8 cellular contexts compared by ENCODE assay signal in genomic region chr11:66868726-66869291, GRCh38. TPM values are rescaled to one million over a fixed set of nuclear protein-coding genes. Genes with fewer than 3 reads are reported as not detected.
DNase-seq lines count a peak whose midpoint lies in the region; ATAC-seq and TF ChIP-seq lines count a peak whose summit lies in the region.

No MANE protein-coding gene starts in this region.

- CTCF ChIA-PET in activated naive CD4-positive, alpha-beta T cell treated with anti-CD3 and anti-CD28 coated beads, Interleukin-2, amount 10 ng/mL, durations not matched to agents 7 days and 5 days (lab: Charles Lee), result interaction anchor here (1.9 kb wide), 1 partner anchor 174 kb away, joined by 11 read pairs; no protein-coding TSS in a partner anchor

- no peaks in the 10 kb centered on the region for H3K9me3 ChIP-seq in thyroid gland

- ATAC-seq in GM18858 (IDR thresholded peaks at IDR 0.05; ENCODE audit: unreplicated experiment), result peak; percentile 47
- ATAC-seq in HG02981 (IDR thresholded peaks at IDR 0.05; ENCODE audit: unreplicated experiment), result peak; percentile 76

- H2BK15ac ChIP-seq in mesendoderm (replicated peaks; ENCODE audit: low read depth), result no peak overlapping the region

- H2AK5ac ChIP-seq in mesendoderm (ENCODE audit: low read length), result no peak overlapping the region

- WGBS in mesendoderm (ENCODE audit: extremely low coverage, insufficient coverage, low lambda C conversion rate), result no CpG with 5 or more reads among the region's 23 CpGs
- WGBS in thyroid gland, 2 donors, result 52 to 62% methylated on average over 11 to 21 of the region's 23 CpGs

- no peak overlapping the region for H4K8ac ChIP-seq in mesendoderm (ENCODE audit: low read depth, low read length)

- no peak overlapping the region for H3K4me3 Mint-ChIP-seq in activated naive CD4-positive, alpha-beta T cell treated with anti-CD3 and anti-CD28 coated beads, Interleukin-2, amount 10 ng/mL, durations not matched to agents 7 days and 5 days

- no peak overlapping the region for H3K27ac Mint-ChIP-seq in activated naive CD4-positive, alpha-beta T cell treated with anti-CD3 and anti-CD28 coated beads, Interleukin-2, amount 10 ng/mL, durations not matched to agents 7 days and 5 days

- no peak overlapping the region for H2BK5ac ChIP-seq in mesendoderm (ENCODE audit: low read length)

- H3K4me2 ChIP-seq in mesendoderm (ENCODE audit: low read length), result no peak overlapping the region

- H3K23ac ChIP-seq in mesendoderm (ENCODE audit: low read length), result no peak overlapping the region

- peaks cover 17% of the 10 kb centered on the region for H3K4me1 Mint-ChIP-seq in activated naive CD4-positive, alpha-beta T cell treated with anti-CD3 and anti-CD28 coated beads, Interleukin-2, amount 10 ng/mL, durations not matched to agents 7 days and 5 days

- TF ChIP-seq POLR2A in Raji (IDR thresholded peaks at IDR 0.05; ENCODE audit: insufficient read depth, low read depth, low read length) (0 out of 2 replicates have a peak, but pooled peaks have one; percentile 42), thyroid gland (IDR thresholded peaks at IDR 0.05) (no peak)

- H3K79me1 ChIP-seq in mesendoderm (ENCODE audit: low read length), result no peaks in the 10 kb centered on the region

- no peak overlapping the region for H3K4ac ChIP-seq in mesendoderm (ENCODE audit: low read depth, low read length)

- H3K36me3 Mint-ChIP-seq in activated naive CD4-positive, alpha-beta T cell treated with anti-CD3 and anti-CD28 coated beads, Interleukin-2, amount 10 ng/mL, durations not matched to agents 7 days and 5 days, result no peaks in the 10 kb centered on the region

- no peaks in the 10 kb centered on the region for H3K27me3 ChIP-seq in mesendoderm (ENCODE audit: insufficient read depth, low read length, poor library complexity)
- H3K27me3 ChIP-seq in thyroid gland, result no peaks in the 10 kb centered on the region

- intact Hi-C loops in thyroid gland (cut with DNase I), result no loop called here

- no peaks in the 10 kb centered on the region for H3K27me3 Mint-ChIP-seq in activated naive CD4-positive, alpha-beta T cell treated with anti-CD3 and anti-CD28 coated beads, Interleukin-2, amount 10 ng/mL, durations not matched to agents 7 days and 5 days

- H3K4me1 ChIP-seq in mesendoderm (ENCODE audit: control insufficient read depth, low read depth, low read length), result no peaks in the 10 kb centered on the region
- H3K4me1 ChIP-seq in thyroid gland, result no peaks in the 10 kb centered on the region

- H3K56ac ChIP-seq in mesendoderm (ENCODE audit: low read length), result peak overlapping the region; percentile 60

- H4K5ac ChIP-seq in mesendoderm (ENCODE audit: low read length), result no peak overlapping the region

- no peaks in the 10 kb centered on the region for H3K79me2 ChIP-seq in mesendoderm (ENCODE audit: control insufficient read depth, insufficient read depth, low read length)

- H2BK120ac ChIP-seq in mesendoderm (ENCODE audit: low read depth, low read length), result no peak overlapping the region

- H3K27ac ChIP-seq in mesendoderm (ENCODE audit: low read depth, low read length) (no peak overlapping the region), thyroid gland (no peak overlapping the region)

- H3K9ac ChIP-seq in mesendoderm (ENCODE audit: low read length), result peak overlapping the region; percentile 24

- DNase-seq in activated naive CD4-positive, alpha-beta T cell treated with anti-CD3 and anti-CD28 coated beads, Interleukin-2, amount 10 ng/mL, durations not matched to agents 7 days and 5 days, result peak; percentile 91
- DNase-seq in mesendoderm (peak; percentile 93), thyroid gland (peak; percentile 64 to 70), NCI-H2081 treated with DMSO at 0.1 percent for 48 hours (lab: John Stamatoyannopoulos, UW) (no peak), SKM-1 (lab: John Stamatoyannopoulos, UW; ENCODE audit: unreplicated experiment) (no peak)

- H3K9me3 Mint-ChIP-seq in activated naive CD4-positive, alpha-beta T cell treated with anti-CD3 and anti-CD28 coated beads, Interleukin-2, amount 10 ng/mL, durations not matched to agents 7 days and 5 days, result no peaks in the 10 kb centered on the region

- no peak overlapping the region for H3K4me3 ChIP-seq in mesendoderm (ENCODE audit: low read length)
- H3K4me3 ChIP-seq in thyroid gland (replicated peaks in 1 of 3), result no peak overlapping the region

- no peak overlapping the region for H3K18ac ChIP-seq in mesendoderm (ENCODE audit: low read length)

- TF ChIP-seq CTCF in thyroid gland (IDR thresholded peaks at IDR 0.05), result peak in 3 of 6 experiments; percentile 30 to 42 (median 36)

- H3K36me3 ChIP-seq in mesendoderm (ENCODE audit: control insufficient read depth, insufficient read depth, low read length) (no peaks in the 10 kb centered on the region), thyroid gland (no peaks in the 10 kb centered on the region)

RNA-seq across cellular contexts. Expression of gene LRFN4, which starts 11.9 kb away (rescaled TPM):
- 27.4 TPM for polyA plus RNA-seq in mesendoderm (2013, experiment 1 of 2)
- 27.5 TPM for polyA plus RNA-seq in mesendoderm (2013, experiment 2 of 2)
- total RNA-seq in thyroid gland, result 1 to 10 TPM; 4.7 to 7.5 (median 5.9) TPM

RNA-seq across cellular contexts. Expression of gene RCE1, which starts 25.6 kb away (rescaled TPM):
- 30.1 TPM for polyA plus RNA-seq in mesendoderm (2013, experiment 1 of 2)
- 29.0 TPM for polyA plus RNA-seq in mesendoderm (2013, experiment 2 of 2)
- 10 to 100 TPM; 10.8 to 23.6 (median 16.1) TPM for total RNA-seq in thyroid gland

Comparison
In these comparisons a context has a peak if more than half of its experiments do, and no peak if none do; other contexts are left out.
1. DNase-seq: peak in activated naive CD4-positive, alpha-beta T cell treated with anti-CD3 and anti-CD28 coated beads, Interleukin-2, amount 10 ng/mL, durations not matched to agents 7 days and 5 days (single experiment), mesendoderm (single experiment) and thyroid gland (2 of 2); none in NCI-H2081 treated with DMSO at 0.1 percent for 48 hours (single experiment) and SKM-1 (single experiment).